In genomic region chr19:19563348-19563848, GRCh38 we compare ENCODE assay signal across 23 cellular contexts. TPM values are rescaled to one million over a fixed set of nuclear protein-coding genes. Genes with fewer than 3 reads are reported as not detected.
DNase-seq lines count a peak whose midpoint lies in the region; ATAC-seq, FAIRE-seq and TF ChIP-seq lines count a peak whose summit lies in the region.
"Had no signal": no experiment of that assay in that cellular context is flagged by ENCODE, and none has a peak within 500 bp of the region (broad histone marks: within the 10 kb centered on the region; RNA-seq: fewer than 3 reads in every experiment).

No MANE protein-coding gene starts in this region.

- TF ChIP-seq EP300 in H1 (IDR thresholded peaks at IDR 0.05; ENCODE audit: borderline replicate concordance in 1 of 2, low read depth in 2 of 2, low read length in 2 of 2), result no peak

- H2AFZ ChIP-seq in H1 (ENCODE audit: low read length), result no peak overlapping the region
- H2AFZ ChIP-seq in osteoblast (ENCODE audit: low read length), result no peak overlapping the region
- H2AFZ ChIP-seq: GM23338 had no signal

- H3K27me3 ChIP-seq in H1 (replicated peaks in 1 of 4; ENCODE audit: control insufficient read depth in 3 of 4, extremely low read depth in 1 of 4, insufficient read depth in 3 of 4, low read length in 3 of 4), result no peaks in the 10 kb centered on the region
- no peaks in the 10 kb centered on the region for H3K27me3 ChIP-seq in osteoblast (ENCODE audit: insufficient read depth, low read length)

- WGBS in H1 (ENCODE audit: extremely low coverage in 1 of 2, insufficient coverage in 1 of 2, insufficient read length in 1 of 2, insufficient replicate concordance in 2 of 2, low coverage in 1 of 2, low lambda C conversion rate in 2 of 2, missing lambda C conversion rate in 1 of 2), 2 experiments, result 88% methylated on average over 15 of the region's 17 CpGs; no CpG with 5 or more reads in 1 of the 2 experiments

- no peak overlapping the region for H3K4me2 ChIP-seq in H1 (ENCODE audit: insufficient read depth in 1 of 2, low read depth in 2 of 2, low read length in 2 of 2)
- H3K4me2 ChIP-seq in osteoblast (ENCODE audit: insufficient read depth, low read length), result no peak overlapping the region
- H3K4me2 ChIP-seq: GM23338 had no signal

- DNase-seq in activated T-cell treated with anti-CD3 and anti-CD28 coated beads, Interleukin-2, amount 50 U/mL, for 72 hours, result no peak
- DNase-seq in activated T-cell treated with anti-CD3 and anti-CD28 coated beads, Interleukin-2, amount 50 U/mL, for 1 hour, result no peak
- DNase-seq in HFFc6 (no peak), H1 (ENCODE audit: low read depth in 1 of 2, low spot score in 2 of 2) (no peak), osteoblast (ENCODE audit: insufficient read length, low spot score, missing footprints) (peak; percentile 18), medulla oblongata (ENCODE audit: extremely low spot score) (no peak)
- DNase-seq: NCI-H1105 treated with DMSO at 0.1 percent for 48 hours, NCI-H1694, NCI-H2081, NCI-H2171, NCI-H345, NCI-H524, NCI-H774, Right ventricle myocardium superior had no signal

- no peak overlapping the region for H2BK12ac ChIP-seq in H1 (ENCODE audit: low read depth, low read length)

- H2BK20ac ChIP-seq in H1 (ENCODE audit: low read length), result no peak overlapping the region

- H2BK15ac ChIP-seq in H1 (ENCODE audit: low read length), result no peak overlapping the region

- no peaks in the 10 kb centered on the region for H3K36me3 ChIP-seq in H1 (ENCODE audit: control insufficient read depth in 2 of 4, insufficient read depth in 4 of 4, low read length in 3 of 4)
- no peaks in the 10 kb centered on the region for H3K36me3 ChIP-seq in osteoblast (ENCODE audit: insufficient read depth, low read length)

- no peaks in the 10 kb centered on the region for H3K9me3 Mint-ChIP-seq in activated T-cell treated with anti-CD3 and anti-CD28 coated beads, Interleukin-2, amount 50 U/mL, for 72 hours
- H3K9me3 Mint-ChIP-seq in HFFc6, result peaks cover under 1% of the 10 kb centered on the region; the same call in 1 of the 2 replicates
- H3K9me3 Mint-ChIP-seq: GM23338 had no signal

- no peak overlapping the region for H3K4me3 ChIP-seq in H1 (ENCODE audit: extremely low read depth in 1 of 4, insufficient read depth in 2 of 4, low read depth in 3 of 4, low read length in 4 of 4)
- H3K4me3 ChIP-seq in osteoblast (ENCODE audit: insufficient read depth, low read length), result no peak overlapping the region
- H3K4me3 ChIP-seq: GM23338 had no signal

- H3K27ac ChIP-seq in H1 (ENCODE audit: low read depth, low read length), result no peak overlapping the region
- no peak overlapping the region for H3K27ac ChIP-seq in osteoblast (ENCODE audit: low read depth, low read length)
- H3K27ac ChIP-seq: C4-2B had no signal

- TF ChIP-seq CTCF in HFFc6 (IDR thresholded peaks at IDR 0.05), result 0 out of 2 replicates have a peak, but pooled peaks have one; percentile 7
- TF ChIP-seq CTCF in H1 (IDR thresholded peaks at IDR 0.05; ENCODE audit: control extremely low read depth in 1 of 3, insufficient read depth in 1 of 3, low read depth in 1 of 3, low read length in 3 of 3), result no peak
- TF ChIP-seq CTCF in osteoblast (IDR thresholded peaks at IDR 0.05; ENCODE audit: extremely low read depth, low read depth, low read length), result no peak

- peaks cover 6 to 17% of the 10 kb centered on the region in 2 donors for H3K36me3 Mint-ChIP-seq in activated T-cell treated with anti-CD3 and anti-CD28 coated beads, Interleukin-2, amount 50 U/mL, for 72 hours (ENCODE audit: insufficient read depth in 2 of 2)
- peaks cover 4% of the 10 kb centered on the region; the same call in 1 of the 2 replicates for H3K36me3 Mint-ChIP-seq in HFFc6 (ENCODE audit: low read depth)
- H3K36me3 Mint-ChIP-seq: IgD-negative memory B cell had no signal

- no peak overlapping the region for H2BK120ac ChIP-seq in H1 (replicated peaks; ENCODE audit: low read depth, low read length)

- no peaks in the 10 kb centered on the region for H3K4me1 Mint-ChIP-seq in activated T-cell treated with anti-CD3 and anti-CD28 coated beads, Interleukin-2, amount 50 U/mL, for 72 hours (ENCODE audit: low read depth)
- peaks cover 6% of the 10 kb centered on the region for H3K4me1 Mint-ChIP-seq in HFFc6 (ENCODE audit: low read depth)
- H3K4me1 Mint-ChIP-seq: IgD-negative memory B cell had no signal

- 0 out of 2 replicates have a peak overlapping the region, but pooled peaks have one; percentile 12 for H2BK5ac ChIP-seq in H1 (ENCODE audit: low read depth, low read length)

- no peak overlapping the region for H3K18ac ChIP-seq in H1 (ENCODE audit: extremely low read depth, low read length)

- H3K56ac ChIP-seq in H1 (replicated peaks; ENCODE audit: insufficient read length, low read depth, low read length), result no peak overlapping the region

- no peak for FAIRE-seq in H1 (lab: Jason Lieb, UNC)
- FAIRE-seq: A204.1, G401.6, GM12892, HTR-8/SVneo had no signal

- no peak overlapping the region for H3K4me3 Mint-ChIP-seq in activated T-cell treated with anti-CD3 and anti-CD28 coated beads, Interleukin-2, amount 50 U/mL, for 72 hours
- H3K4me3 Mint-ChIP-seq in HFFc6, result no peak overlapping the region
- H3K4me3 Mint-ChIP-seq: GM23338, IgD-negative memory B cell had no signal

- H3K4me1 ChIP-seq in H1 (replicated peaks in 1 of 4; ENCODE audit: control insufficient read depth in 3 of 4, insufficient read depth in 4 of 4, low read length in 3 of 4), result peaks cover 0 to 4% (median 0%) of the 10 kb centered on the region in 4 experiments; a peak in 2 of 7 replicates
- H3K4me1 ChIP-seq in osteoblast (ENCODE audit: insufficient read depth, low read length), result peaks cover 9% of the 10 kb centered on the region

- no peaks in the 10 kb centered on the region for H3K27me3 Mint-ChIP-seq in activated T-cell treated with anti-CD3 and anti-CD28 coated beads, Interleukin-2, amount 50 U/mL, for 72 hours (ENCODE audit: low read depth)
- H3K27me3 Mint-ChIP-seq in HFFc6 (ENCODE audit: insufficient read depth), result peaks cover 2% of the 10 kb centered on the region; the same call in 1 of the 2 replicates
- H3K27me3 Mint-ChIP-seq: IgD-negative memory B cell had no signal

- H3K23me2 ChIP-seq in H1 (ENCODE audit: low read depth, low read length), result no peaks in the 10 kb centered on the region

- no peak overlapping the region for H3K14ac ChIP-seq in H1 (ENCODE audit: insufficient read length)

- no peak for ATAC-seq in activated T-cell treated with anti-CD3 and anti-CD28 coated beads, Interleukin-2, amount 50 U/mL, for 72 hours (replicated peaks in 1 of 2)
- ATAC-seq in GM19467 (IDR thresholded peaks at IDR 0.05; ENCODE audit: unreplicated experiment), result no peak

- H4K8ac ChIP-seq in H1 (ENCODE audit: extremely low read depth, insufficient read depth, low read length), result peak overlapping the region; percentile 29; the same call in 1 of the 2 replicates

- CTCF ChIA-PET in H1 (lab: Charles Lee; ENCODE audit: partially characterized antibody), result interaction anchor here (0.7 to 20.0 kb wide), 6 partner anchors 13 to 76 kb away, joined by 3 to 223 read pairs (median 4); no protein-coding TSS in a partner anchor

- no peaks in the 10 kb centered on the region for H3K79me2 ChIP-seq in H1 (ENCODE audit: control insufficient read depth in 1 of 2, insufficient read depth in 2 of 2, low read length in 2 of 2)
- no peaks in the 10 kb centered on the region for H3K79me2 ChIP-seq in osteoblast (ENCODE audit: insufficient read depth, low read length)

- peak overlapping the region; percentile 27 for H3K27ac Mint-ChIP-seq in activated T-cell treated with anti-CD3 and anti-CD28 coated beads, Interleukin-2, amount 50 U/mL, for 72 hours
- no peak overlapping the region for H3K27ac Mint-ChIP-seq in HFFc6
- H3K27ac Mint-ChIP-seq: GM23338, IgD-negative memory B cell had no signal

- no peak overlapping the region for H4K5ac ChIP-seq in H1 (ENCODE audit: insufficient read length, low read depth, low read length)

- H3K9me3 ChIP-seq in H1 (ENCODE audit: insufficient read depth in 2 of 2, low read depth in 1 of 2, low read length in 1 of 2) (no peaks in the 10 kb centered on the region), osteoblast (ENCODE audit: low read depth, low read length) (no peaks in the 10 kb centered on the region)

- no peak for TF ChIP-seq POLR2A in H1 (IDR thresholded peaks at IDR 0.05; ENCODE audit: control extremely low read depth in 1 of 2, low read depth in 2 of 2, low read length in 2 of 2)

- TF ChIP-seq RAD21 in H1 (IDR thresholded peaks at IDR 0.05 in 1 of 2, conservative IDR thresholded peaks at IDR 0.05 in 1 of 2; ENCODE audit: low read depth in 2 of 2, low read length in 2 of 2), result no peak

- no peak overlapping the region for H3K9ac ChIP-seq in H1 (replicated peaks in 1 of 4; ENCODE audit: extremely low read depth in 1 of 4, low read depth in 3 of 4, low read length in 3 of 4)

- H2AK5ac ChIP-seq in H1 (ENCODE audit: low read depth, low read length), result no peak overlapping the region

- POLR2A ChIA-PET in H1 (lab: Charles Lee; ENCODE audit: partially characterized antibody), result interaction anchor here (0.8 kb wide), 1 partner anchor 89 kb away, joined by 3 read pairs; no protein-coding TSS in a partner anchor

- H3K79me1 ChIP-seq in H1 (ENCODE audit: low read depth, low read length), result no peaks in the 10 kb centered on the region

- H3K23ac ChIP-seq in H1 (ENCODE audit: insufficient read length), result no peak overlapping the region

- H3K4ac ChIP-seq in H1 (replicated peaks; ENCODE audit: insufficient read length, low read depth, low read length), result no peak overlapping the region

- no peaks in the 10 kb centered on the region for H4K20me1 ChIP-seq in H1 (replicated peaks in 1 of 2; ENCODE audit: control insufficient read depth in 1 of 2, insufficient read depth in 2 of 2, low read length in 2 of 2)
- H4K20me1 ChIP-seq in osteoblast (ENCODE audit: insufficient read depth, low read length), result no peaks in the 10 kb centered on the region

- H4K91ac ChIP-seq in H1 (replicated peaks; ENCODE audit: insufficient read length, low read length), result no peak overlapping the region

RNA-seq across cellular contexts. Expression of gene CILP2, which starts 25.3 kb away (rescaled TPM):
- under 1 TPM; 0.44 to 0.86 TPM for total RNA-seq in activated T-cell treated with anti-CD3 and anti-CD28 coated beads, Interleukin-2, amount 50 U/mL, for 72 hours
- total RNA-seq in HFFc6 (2021; fragmentation: NEBNext Ultra II Directional; extraction: Animal tissue kit (Norgen Biotek cat#: 25700)), result under 1 TPM; 0.09 to 0.28 (median 0.15) TPM
- total RNA-seq in H1 (2021; fragmentation: NEBNext Ultra II Directional; extraction: Animal tissue kit (Norgen Biotek cat#: 25700)), result 5.8 and 5.9 TPM in 2 replicates
- 4.4 and 8.2 TPM in 2 replicates for polyA plus RNA-seq in H1 (2011; rRNA removed)
- 4.4 TPM for polyA plus RNA-seq in H1 (2011; cell fraction: cytosol; rRNA removed)
- 11.5 TPM for polyA plus RNA-seq in H1 (2011; cell fraction: nucleus; rRNA removed)
- polyA plus RNA-seq in H1 (2012, experiment 1 of 2), result 2.7 to 4.9 TPM (median 4.1 TPM) in 4 replicates
- polyA plus RNA-seq in H1 (2012, experiment 2 of 2), result 5.0 TPM
- polyA plus RNA-seq in H1 (2013, experiment 1 of 2), result 14.1 TPM
- polyA plus RNA-seq in H1 (2013, experiment 2 of 2), result 10.8 TPM
- polyA minus RNA-seq in H1 (2011; rRNA and poly(A)+ RNA removed), result 1.6 and 1.9 TPM in 2 replicates
- 4.0 TPM for polyA minus RNA-seq in H1 (2011; cell fraction: cytosol; rRNA and poly(A)+ RNA removed)
- 4.1 TPM for polyA minus RNA-seq in H1 (2011; cell fraction: nucleus; rRNA and poly(A)+ RNA removed)
- 0.72 and 0.88 TPM in 2 replicates for total RNA-seq in osteoblast
- total RNA-seq: SK-MEL-5 had no signal
- polyA plus RNA-seq: IgD-negative memory B cell had no signal

RNA-seq across cellular contexts. Expression of gene YJEFN3, which starts 34.7 kb away (rescaled TPM):
- 10 to 100 TPM; 18.2 to 21.3 TPM for total RNA-seq in activated T-cell treated with anti-CD3 and anti-CD28 coated beads, Interleukin-2, amount 50 U/mL, for 72 hours
- total RNA-seq in HFFc6 (2021; fragmentation: NEBNext Ultra II Directional; extraction: Animal tissue kit (Norgen Biotek cat#: 25700)), result 1 to 10 TPM; 1.4 to 2.5 (median 2.0) TPM
- 5.0 and 5.7 TPM in 2 replicates for total RNA-seq in H1 (2021; fragmentation: NEBNext Ultra II Directional; extraction: Animal tissue kit (Norgen Biotek cat#: 25700))
- 9.4 and 17.2 TPM in 2 replicates for polyA plus RNA-seq in H1 (2011; rRNA removed)
- 11.9 TPM for polyA plus RNA-seq in H1 (2011; cell fraction: cytosol; rRNA removed)
- 42.5 TPM for polyA plus RNA-seq in H1 (2011; cell fraction: nucleus; rRNA removed)
- 9.3 to 12.5 TPM (median 12.0 TPM) in 4 replicates for polyA plus RNA-seq in H1 (2012, experiment 1 of 2)
- polyA plus RNA-seq in H1 (2012, experiment 2 of 2), result 5.3 TPM
- 5.6 TPM for polyA plus RNA-seq in H1 (2013, experiment 1 of 2)
- polyA plus RNA-seq in H1 (2013, experiment 2 of 2), result 5.0 TPM
- 0.71 and 1.0 TPM in 2 replicates for polyA minus RNA-seq in H1 (2011; rRNA and poly(A)+ RNA removed)
- polyA minus RNA-seq in H1 (2011; cell fraction: cytosol; rRNA and poly(A)+ RNA removed), result 1.5 TPM
- 3.4 TPM for polyA minus RNA-seq in H1 (2011; cell fraction: nucleus; rRNA and poly(A)+ RNA removed)
- total RNA-seq in osteoblast, result under 0.01 and 0.29 TPM in 2 replicates
- polyA plus RNA-seq: IgD-negative memory B cell had no signal

RNA-seq across cellular contexts. Expression of gene NDUFA13, which starts 47.4 kb away (rescaled TPM):
- total RNA-seq in activated T-cell treated with anti-CD3 and anti-CD28 coated beads, Interleukin-2, amount 50 U/mL, for 72 hours, result 100 to 1,000 TPM; 229 to 263 TPM
- total RNA-seq in HFFc6 (2021; fragmentation: NEBNext Ultra II Directional; extraction: Animal tissue kit (Norgen Biotek cat#: 25700)), result 100 to 1,000 TPM; 266 to 393 (median 323) TPM
- 413 and 425 TPM in 2 replicates for total RNA-seq in H1 (2021; fragmentation: NEBNext Ultra II Directional; extraction: Animal tissue kit (Norgen Biotek cat#: 25700))
- 1,105 and 1,309 TPM in 2 replicates for polyA plus RNA-seq in H1 (2011; rRNA removed)
- 1,197 TPM for polyA plus RNA-seq in H1 (2011; cell fraction: cytosol; rRNA removed)
- polyA plus RNA-seq in H1 (2011; cell fraction: nucleus; rRNA removed), result 627 TPM
- 415 to 713 TPM (median 615 TPM) in 4 replicates for polyA plus RNA-seq in H1 (2012, experiment 1 of 2)
- 1,304 TPM for polyA plus RNA-seq in H1 (2012, experiment 2 of 2)
- 247 TPM for polyA plus RNA-seq in H1 (2013, experiment 1 of 2)
- 247 TPM for polyA plus RNA-seq in H1 (2013, experiment 2 of 2)
- polyA minus RNA-seq in H1 (2011; rRNA and poly(A)+ RNA removed), result 97.5 and 101 TPM in 2 replicates
- polyA minus RNA-seq in H1 (2011; cell fraction: cytosol; rRNA and poly(A)+ RNA removed), result 111 TPM
- polyA minus RNA-seq in H1 (2011; cell fraction: nucleus; rRNA and poly(A)+ RNA removed), result 98.8 TPM
- 160 and 202 TPM in 2 replicates for total RNA-seq in osteoblast

RNA-seq across cellular contexts. Expression of gene TSSK6, which starts 48.0 kb away (rescaled TPM):
- 1 to 10 TPM; 5.0 to 5.6 TPM for total RNA-seq in activated T-cell treated with anti-CD3 and anti-CD28 coated beads, Interleukin-2, amount 50 U/mL, for 72 hours
- total RNA-seq in HFFc6 (2021; fragmentation: NEBNext Ultra II Directional; extraction: Animal tissue kit (Norgen Biotek cat#: 25700)), result 1 to 10 TPM in 2 of 6 experiments, under 1 TPM in 4; 0.61 to 1.3 (median 0.92) TPM
- 2.9 and 3.6 TPM in 2 replicates for total RNA-seq in H1 (2021; fragmentation: NEBNext Ultra II Directional; extraction: Animal tissue kit (Norgen Biotek cat#: 25700))
- polyA plus RNA-seq in H1 (2011; rRNA removed), result 7.8 and 12.1 TPM in 2 replicates
- polyA plus RNA-seq in H1 (2011; cell fraction: cytosol; rRNA removed), result 6.9 TPM
- 9.3 TPM for polyA plus RNA-seq in H1 (2011; cell fraction: nucleus; rRNA removed)
- polyA plus RNA-seq in H1 (2012, experiment 1 of 2), result 2.1 to 4.3 TPM (median 3.4 TPM) in 4 replicates
- 3.8 TPM for polyA plus RNA-seq in H1 (2012, experiment 2 of 2)
- 1.6 TPM for polyA plus RNA-seq in H1 (2013, experiment 1 of 2)
- 1.1 TPM for polyA plus RNA-seq in H1 (2013, experiment 2 of 2)
- 1.9 and 2.4 TPM in 2 replicates for polyA minus RNA-seq in H1 (2011; rRNA and poly(A)+ RNA removed)
- 2.9 TPM for polyA minus RNA-seq in H1 (2011; cell fraction: cytosol; rRNA and poly(A)+ RNA removed)
- 8.6 TPM for polyA minus RNA-seq in H1 (2011; cell fraction: nucleus; rRNA and poly(A)+ RNA removed)
- total RNA-seq in osteoblast, result 2.7 and 4.3 TPM in 2 replicates

RNA-seq across cellular contexts. Expression of gene PBX4, which starts 55.1 kb away (rescaled TPM):
- 10 to 100 TPM; 28.3 to 56.8 TPM for total RNA-seq in activated T-cell treated with anti-CD3 and anti-CD28 coated beads, Interleukin-2, amount 50 U/mL, for 72 hours
- under 1 TPM in 5 of 6 experiments, not detected in 1; 0.23 to 0.40 (median 0.30) TPM for total RNA-seq in HFFc6 (2021; fragmentation: NEBNext Ultra II Directional; extraction: Animal tissue kit (Norgen Biotek cat#: 25700))
- 3.3 and 3.4 TPM in 2 replicates for total RNA-seq in H1 (2021; fragmentation: NEBNext Ultra II Directional; extraction: Animal tissue kit (Norgen Biotek cat#: 25700))
- 3.8 and 8.3 TPM in 2 replicates for polyA plus RNA-seq in H1 (2011; rRNA removed)
- 6.5 TPM for polyA plus RNA-seq in H1 (2011; cell fraction: cytosol; rRNA removed)
- 12.1 TPM for polyA plus RNA-seq in H1 (2011; cell fraction: nucleus; rRNA removed)
- polyA plus RNA-seq in H1 (2012, experiment 1 of 2), result 3.9 to 6.8 TPM (median 4.8 TPM) in 4 replicates
- 2.2 TPM for polyA plus RNA-seq in H1 (2012, experiment 2 of 2)
- 3.7 TPM for polyA plus RNA-seq in H1 (2013, experiment 1 of 2)
- polyA plus RNA-seq in H1 (2013, experiment 2 of 2), result 4.1 TPM
- polyA minus RNA-seq in H1 (2011; rRNA and poly(A)+ RNA removed), result 1.7 and 1.8 TPM in 2 replicates
- polyA minus RNA-seq in H1 (2011; cell fraction: cytosol; rRNA and poly(A)+ RNA removed), result 2.9 TPM
- 2.6 TPM for polyA minus RNA-seq in H1 (2011; cell fraction: nucleus; rRNA and poly(A)+ RNA removed)
- 0.36 and 0.88 TPM in 2 replicates for total RNA-seq in osteoblast
- total RNA-seq: Right ventricle myocardium superior had no signal
